Comparison of ENCODE assay signal across 1 cellular context in genomic region chr10:114879541-114880158, GRCh38.
TF ChIP-seq lines count a peak whose summit lies in the region.

No MANE protein-coding gene starts in this region.

TF ChIP-seq in HepG2, 621 proteins besides CTCF, POLR2A, EP300 and RAD21:
- TF ChIP-seq STAG1 (CRISPR knock-in tag; IDR thresholded peaks at IDR 0.05) (0 out of 2 replicates have a peak, but pooled peaks have one; percentile 5), ZNF547 (CRISPR knock-in tag; IDR thresholded peaks at IDR 0.05) (0 out of 2 replicates have a peak, but pooled peaks have one; percentile 24), ISL2 (CRISPR knock-in tag; IDR thresholded peaks at IDR 0.05) (no peak)
